In the genomic region with DNA sequence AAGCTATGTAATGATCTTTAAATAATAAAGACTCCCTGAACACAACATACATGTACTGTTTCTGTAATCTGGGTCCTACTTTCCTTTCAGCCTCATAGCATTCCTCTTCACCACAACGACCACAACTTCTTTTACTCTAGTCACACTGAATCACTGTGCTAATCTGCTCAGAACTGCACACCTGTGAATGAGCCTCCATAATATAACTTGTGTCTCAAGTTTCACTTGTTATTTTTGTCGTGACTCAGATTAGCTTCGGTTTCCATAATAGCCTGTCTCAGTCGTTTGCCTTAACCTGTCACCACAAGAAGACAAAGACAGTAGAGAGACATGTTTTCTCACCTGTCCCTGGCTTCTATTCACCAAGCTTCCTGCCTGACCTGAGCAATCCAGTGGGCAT, we compare ENCODE assay signal across 10 cellular contexts.
A peak's percentile ranks its signal among the peaks of the same experiment; 100 is the strongest.
DNase-seq lines count a peak whose midpoint lies in the region; ATAC-seq and TF ChIP-seq lines count a peak whose summit lies in the region.
"Had no signal": no experiment of that assay in that cellular context is flagged by ENCODE, and none has a peak within 500 bp of the region (broad histone marks: within the 10 kb centered on the region; RNA-seq: fewer than 3 reads in every experiment).

No MANE protein-coding gene starts in this region.

- no peak overlapping the region for H3K4me2 ChIP-seq in mammary epithelial cell (ENCODE audit: insufficient read depth, low read depth, low read length)

- H3K27ac ChIP-seq in mammary epithelial cell (ENCODE audit: insufficient read depth, low read depth, low read length) (no peak overlapping the region), breast epithelium (no peak overlapping the region), psoas muscle (no peak overlapping the region)
- H3K27ac ChIP-seq: parathyroid adenoma had no signal

- peaks cover 3% of the 10 kb centered on the region for H3K9me3 Mint-ChIP-seq in stimulated activated memory B cell treated with anti-CD40 and anti-IgM and Interleukin-4, amounts not matched to agents 10 μg/mL and 1 μg/mL and 100 μg/mL, for 72 hours

- TF ChIP-seq CTCF in mammary epithelial cell (conservative IDR thresholded peaks at IDR 0.05 in 1 of 2, IDR thresholded peaks at IDR 0.05 in 1 of 2; ENCODE audit: extremely low read depth in 1 of 2, insufficient read depth in 1 of 2, low read depth in 1 of 2, low read length in 2 of 2) (no peak), breast epithelium (IDR thresholded peaks at IDR 0.05) (no peak), psoas muscle (IDR thresholded peaks at IDR 0.05) (no peak)

- H3K9me3 ChIP-seq in mammary epithelial cell (replicated peaks; ENCODE audit: insufficient read depth, low read length) (no peaks in the 10 kb centered on the region), breast epithelium (peaks cover 0 to 39% of the 10 kb centered on the region in 2 donors), psoas muscle (peaks cover 18% of the 10 kb centered on the region)

- no TSS peak for BruUV-seq in mammary epithelial cell (replicated peaks; lab: Mats Ljungman, UMichigan)

- H2AFZ ChIP-seq in mammary epithelial cell (ENCODE audit: low read depth, low read length), result no peak overlapping the region
- H2AFZ ChIP-seq: parathyroid adenoma had no signal

- H3K36me3 ChIP-seq in mammary epithelial cell (ENCODE audit: insufficient read depth, low read length) (no peaks in the 10 kb centered on the region), breast epithelium (no peaks in the 10 kb centered on the region), psoas muscle (ENCODE audit: insufficient read depth in 1 of 2, low read depth in 1 of 2) (no peaks in the 10 kb centered on the region)

- DNase-seq in mammary epithelial cell, result peak; percentile 79
- DNase-seq in breast epithelium (ENCODE audit: low spot score in 2 of 2), result no peak
- no peak for DNase-seq in NCI-H510A treated with DMSO at 0.1 percent for 48 hours (lab: John Stamatoyannopoulos, UW)
- DNase-seq in 8988T, result no peak
- DNase-seq in psoas muscle, result no peak
- DNase-seq: SHP77 treated with DMSO at 0.1 percent for 48 hours had no signal

- no peak for TF ChIP-seq POLR2A in breast epithelium (IDR thresholded peaks at IDR 0.05)

- intact Hi-C loops in mammary epithelial cell (cut with micrococcal nuclease), result no loop called here
- intact Hi-C loops in breast epithelium (cut with DNase I; ENCODE audit: low total_unique reads), result no loop called here
- intact Hi-C loops in psoas muscle (cut with DNase I), result no loop called here

- H3K27me3 ChIP-seq in mammary epithelial cell (ENCODE audit: insufficient read depth, low read length), result peaks cover 2% of the 10 kb centered on the region
- peaks cover 0 to 8% of the 10 kb centered on the region in 2 donors for H3K27me3 ChIP-seq in breast epithelium
- peaks cover 0 to 12% (median 0%) of the 10 kb centered on the region in 3 donors for H3K27me3 ChIP-seq in psoas muscle (ENCODE audit: insufficient read depth in 3 of 3, low read length in 2 of 3)

- no peaks in the 10 kb centered on the region for H3K4me1 Mint-ChIP-seq in stimulated activated memory B cell treated with anti-CD40 and anti-IgM and Interleukin-4, amounts not matched to agents 10 μg/mL and 1 μg/mL and 100 μg/mL, for 72 hours

- no peaks in the 10 kb centered on the region for H3K36me3 Mint-ChIP-seq in stimulated activated memory B cell treated with anti-CD40 and anti-IgM and Interleukin-4, amounts not matched to agents 10 μg/mL and 1 μg/mL and 100 μg/mL, for 72 hours

- H3K4me3 ChIP-seq in mammary epithelial cell (replicated peaks in 1 of 3; ENCODE audit: insufficient read depth in 1 of 3, low read depth in 2 of 3, low read length in 3 of 3) (no peak overlapping the region), breast epithelium (no peak overlapping the region), psoas muscle (no peak overlapping the region)

- in situ Hi-C loops in mammary epithelial cell (cut with MboI; ENCODE audit: low sequenced_read_pairs in 2 of 2), result no loop called here

- H3K4me1 ChIP-seq in mammary epithelial cell (ENCODE audit: insufficient read depth, low read length) (no peaks in the 10 kb centered on the region), breast epithelium (no peaks in the 10 kb centered on the region), psoas muscle (no peaks in the 10 kb centered on the region)
- H3K4me1 ChIP-seq: parathyroid adenoma had no signal

- no peak overlapping the region for H3K4me3 Mint-ChIP-seq in stimulated activated memory B cell treated with anti-CD40 and anti-IgM and Interleukin-4, amounts not matched to agents 10 μg/mL and 1 μg/mL and 100 μg/mL, for 72 hours

- WGBS in mammary epithelial cell (ENCODE audit: low coverage, missing lambda C conversion rate), result 22% methylated on average over 3 of the region's 4 CpGs
- WGBS in psoas muscle, 3 donors, result 22 to 31% (median 27%) methylated on average over 4 of the region's 4 CpGs

- H3K79me2 ChIP-seq in mammary epithelial cell (ENCODE audit: insufficient read depth, low read length), result no peaks in the 10 kb centered on the region
- H3K79me2 ChIP-seq: parathyroid adenoma had no signal

- H4K20me1 ChIP-seq in mammary epithelial cell (ENCODE audit: insufficient read depth, low read length), result no peaks in the 10 kb centered on the region

- CTCF ChIA-PET in mammary epithelial cell (lab: Charles Lee; ENCODE audit: low non-redundant PET), result no interaction called here

- H3K27me3 Mint-ChIP-seq in stimulated activated memory B cell treated with anti-CD40 and anti-IgM and Interleukin-4, amounts not matched to agents 10 μg/mL and 1 μg/mL and 100 μg/mL, for 72 hours, result peaks cover 15% of the 10 kb centered on the region

- no peak overlapping the region for H3K9ac ChIP-seq in mammary epithelial cell (ENCODE audit: insufficient read depth, low read length)
- H3K9ac ChIP-seq: parathyroid adenoma had no signal

- ATAC-seq in HG02759 (IDR thresholded peaks at IDR 0.05; ENCODE audit: unreplicated experiment) (peak; percentile 97), HG03575 (IDR thresholded peaks at IDR 0.05; ENCODE audit: extremely low read depth, insufficient number of reproducible peaks, low FRiP score, unreplicated experiment) (peak; percentile 94), psoas muscle (no peak)
- no peak for ATAC-seq in stimulated activated memory B cell treated with anti-CD40 and anti-IgM and Interleukin-4, amounts not matched to agents 10 μg/mL and 1 μg/mL and 100 μg/mL, for 72 hours

- dilution Hi-C loops in mammary epithelial cell (cut with HindIII; ENCODE audit: low sequenced_read_pairs), result no loop called here

- no peak overlapping the region for H3K27ac Mint-ChIP-seq in stimulated activated memory B cell treated with anti-CD40 and anti-IgM and Interleukin-4, amounts not matched to agents 10 μg/mL and 1 μg/mL and 100 μg/mL, for 72 hours

Comparison
In these comparisons a context has a peak if more than half of its experiments do, and no peak if none do; other contexts are left out.
1. ATAC-seq: peak in HG02759 (single experiment) and HG03575 (single experiment); none in stimulated activated memory B cell treated with anti-CD40 and anti-IgM and Interleukin-4, amounts not matched to agents 10 μg/mL and 1 μg/mL and 100 μg/mL, for 72 hours (single experiment) and psoas muscle (0 of 4).